21 cellular contexts compared by ENCODE assay signal in the genomic region with DNA sequence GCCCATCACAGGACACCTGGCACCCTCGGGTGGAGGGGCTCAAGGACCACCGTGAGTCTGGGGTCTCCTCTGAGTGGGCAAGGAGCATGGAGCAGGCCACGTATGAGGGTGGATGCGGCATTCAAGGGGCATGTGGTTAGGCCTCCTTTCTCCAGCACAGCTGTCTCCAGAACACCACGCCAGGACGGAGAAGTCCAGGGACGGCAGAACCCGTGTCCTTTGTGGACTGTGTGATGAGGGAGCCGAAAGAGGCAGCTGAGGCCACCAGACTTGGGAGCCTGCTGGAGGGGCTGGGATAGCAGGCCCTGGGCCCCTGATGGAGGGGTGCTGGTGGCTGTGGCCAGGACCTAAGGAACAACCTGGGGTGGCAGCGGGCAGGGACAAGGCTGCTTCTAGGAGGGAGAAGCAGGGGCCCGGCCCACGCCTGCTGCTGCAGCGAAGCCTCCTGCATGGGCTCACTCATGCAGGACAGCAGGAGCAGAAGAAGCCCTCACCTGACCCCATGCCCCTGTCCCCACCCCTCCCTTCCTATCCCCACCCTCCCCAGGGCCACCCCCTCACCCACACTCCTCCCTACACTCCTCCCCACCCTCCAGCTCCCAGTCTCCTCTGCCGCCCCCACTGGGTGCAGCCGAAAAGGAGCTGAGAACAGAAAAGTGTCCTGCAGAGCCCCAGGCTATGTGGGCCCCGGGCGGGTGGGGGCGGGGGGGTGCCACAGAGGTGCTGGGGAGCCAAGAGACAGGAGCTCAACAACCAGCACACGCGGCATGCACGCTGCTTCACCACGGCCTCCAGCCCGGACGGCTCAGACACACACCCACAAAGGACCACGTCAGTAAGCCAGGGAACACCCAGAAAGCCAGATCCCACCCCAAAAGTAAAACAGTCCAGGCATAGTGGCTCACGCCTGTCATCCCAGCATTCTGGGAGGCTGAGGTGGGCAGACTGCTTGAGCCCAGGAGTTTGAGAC. TPM values are rescaled to one million over a fixed set of nuclear protein-coding genes. Genes with fewer than 3 reads are reported as not detected.
"Had no signal": no experiment of that assay in that cellular context is flagged by ENCODE, and none has a peak within 500 bp of the region (broad histone marks: within the 10 kb centered on the region; RNA-seq: fewer than 3 reads in every experiment).

No MANE protein-coding gene starts in this region.

- H3K9me3 Mint-ChIP-seq: activated naive CD8-positive, alpha-beta T cell treated with anti-CD3 and anti-CD28 coated beads, Interleukin-2, amount 10 ng/mL, durations not matched to agents 7 days and 5 days; activated T-helper 1 cell treated with anti-CD3 and anti-CD28 coated beads, Interleukin-12 subunit alpha, Interleukin-12 subunit beta, Interleukin-2, Interleukin-4 antibody, amounts not matched to agents 30 ng/mL and 10 ng/mL and 1 ng/mL, durations not matched to agents 14 hours and 24 hours and 36 hours; T-helper 1 cell treated with Interleukin-12 subunit alpha and Interleukin-12 subunit beta and Interleukin-4 antibody, amounts not matched to agents 30 μg/mL and 1 μg/mL, for 36 hours had no signal

- H3K9me3 ChIP-seq: body of pancreas, thyroid gland had no signal

- H3K27me3 Mint-ChIP-seq: activated naive CD8-positive, alpha-beta T cell treated with anti-CD3 and anti-CD28 coated beads, Interleukin-2, amount 10 ng/mL, durations not matched to agents 7 days and 5 days; progenitor cell of endocrine pancreas had no signal

- FAIRE-seq: colon had no signal

- H3K27ac ChIP-seq: body of pancreas, dorsolateral prefrontal cortex, epithelial cell of prostate, thyroid gland had no signal

- H3K4me3 ChIP-seq: body of pancreas, dorsolateral prefrontal cortex, lung, smooth muscle cell, thyroid gland had no signal

- H3K27ac Mint-ChIP-seq: activated naive CD8-positive, alpha-beta T cell treated with anti-CD3 and anti-CD28 coated beads, Interleukin-2, amount 10 ng/mL, durations not matched to agents 7 days and 5 days; activated T-helper 1 cell treated with anti-CD3 and anti-CD28 coated beads, Interleukin-12 subunit alpha, Interleukin-12 subunit beta, Interleukin-2, Interleukin-4 antibody, amounts not matched to agents 30 ng/mL and 10 ng/mL and 1 ng/mL, durations not matched to agents 14 hours and 24 hours and 36 hours; nephron; progenitor cell of endocrine pancreas; T-helper 1 cell treated with Interleukin-12 subunit alpha and Interleukin-12 subunit beta and Interleukin-4 antibody, amounts not matched to agents 30 μg/mL and 1 μg/mL, for 36 hours had no signal

- H3K4me2 ChIP-seq: smooth muscle cell had no signal

- ATAC-seq: body of pancreas, left cardiac atrium had no signal

- H3K36me3 ChIP-seq: thyroid gland had no signal

- DNase-seq: activated CD4-positive, alpha-beta T cell treated with anti-CD3 and anti-CD28 coated beads, Interleukin-2, amount 50 U/mL, for 4 hours; activated naive CD4-positive, alpha-beta T cell; activated naive CD8-positive, alpha-beta T cell treated with anti-CD3 and anti-CD28 coated beads, Interleukin-2, amount 10 ng/mL, durations not matched to agents 7 days and 5 days; amygdala; body of pancreas; caudate nucleus; foreskin fibroblast; left cardiac atrium; occipital lobe; stimulated activated naive CD4-positive, alpha-beta T cell; thyroid gland had no signal

- H3K4me3 Mint-ChIP-seq: activated naive CD8-positive, alpha-beta T cell treated with anti-CD3 and anti-CD28 coated beads, Interleukin-2, amount 10 ng/mL, durations not matched to agents 7 days and 5 days; activated T-helper 1 cell treated with anti-CD3 and anti-CD28 coated beads, Interleukin-12 subunit alpha, Interleukin-12 subunit beta, Interleukin-2, Interleukin-4 antibody, amounts not matched to agents 30 ng/mL and 10 ng/mL and 1 ng/mL, durations not matched to agents 14 hours and 24 hours and 36 hours; nephron; T-helper 1 cell treated with Interleukin-12 subunit alpha and Interleukin-12 subunit beta and Interleukin-4 antibody, amounts not matched to agents 30 μg/mL and 1 μg/mL, for 36 hours had no signal

- H3K27me3 ChIP-seq: body of pancreas, dorsolateral prefrontal cortex, thyroid gland had no signal

RNA-seq across cellular contexts. Expression of a gene that starts 42.4 kb away (rescaled TPM):
- total RNA-seq: activated CD8-positive, alpha-beta memory T cell treated with anti-CD3 and anti-CD28 coated beads for 36 hours; activated T-helper 1 cell treated with anti-CD3 and anti-CD28 coated beads, Interleukin-12 subunit alpha, Interleukin-12 subunit beta, Interleukin-2, Interleukin-4 antibody, amounts not matched to agents 30 ng/mL and 10 ng/mL and 1 ng/mL, durations not matched to agents 14 hours and 24 hours and 36 hours had no signal
